18 cellular contexts compared by ENCODE assay signal in the genomic region with DNA sequence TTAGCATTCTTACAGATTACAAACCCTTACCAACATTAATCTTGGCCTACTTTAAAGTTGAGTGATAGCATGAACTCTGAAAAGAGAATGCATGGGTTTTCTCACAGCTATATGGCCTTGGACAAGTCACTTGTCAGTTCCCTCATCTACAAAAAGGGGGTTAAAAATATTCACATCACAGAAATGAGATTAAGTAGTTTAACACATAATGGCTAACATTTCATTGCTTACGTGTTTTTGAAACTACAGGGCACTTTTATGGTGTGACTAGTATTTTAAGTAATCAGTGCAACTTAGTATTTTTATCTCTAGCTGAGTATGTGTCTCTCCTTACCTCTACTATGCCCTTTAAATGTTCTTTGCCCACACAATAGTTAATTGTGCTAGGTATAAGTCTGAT.
"Had no signal": no experiment of that assay in that cellular context is flagged by ENCODE, and none has a peak within 500 bp of the region (broad histone marks: within the 10 kb centered on the region; RNA-seq: fewer than 3 reads in every experiment).

No MANE protein-coding gene starts in this region.

- H3K9me3 Mint-ChIP-seq: activated naive CD4-positive, alpha-beta T cell treated with anti-CD3 and anti-CD28 coated beads, Interleukin-2, amount 50 U/mL, for 72 hours; naive B cell had no signal

- DNase-seq: activated CD4-positive, alpha-beta T cell treated with anti-CD3 and anti-CD28 coated beads, Interleukin-2, amount 50 U/mL, for 1 hour; activated effector memory CD4-positive, alpha-beta T cell treated with Interleukin-2 at 50 U/mL for 16 hours; activated T-cell treated with anti-CD3 and anti-CD28 coated beads for 4 hours; amniotic stem cell; central memory CD4-positive, alpha-beta T cell; effector CD8-positive, alpha-beta T cell; foreskin keratinocyte; heart right ventricle; islet precursor cell; left lung; naive B cell; pancreas; stimulated activated CD4-positive, alpha-beta T cell treated with anti-CD3 and anti-CD28 coated beads, Interleukin-12 subunit alpha, Interleukin-12 subunit beta, amount 100 ng/mL, for 4 hours; stimulated activated CD4-positive, alpha-beta T cell treated with anti-CD3 and anti-CD28 coated beads, Interleukin-2, amount 100 ng/mL, for 24 hours; T-helper 2 cell; thyroid gland had no signal

- FAIRE-seq: pancreas, urothelium cell line had no signal

- ATAC-seq: foreskin keratinocyte, heart right ventricle, left lung, pancreas had no signal

- H3K27ac ChIP-seq: foreskin keratinocyte, heart right ventricle, left lung, pancreas, thyroid gland had no signal

- H3K4me3 Mint-ChIP-seq: naive B cell had no signal

- H3K27me3 Mint-ChIP-seq: naive B cell had no signal

- H3K4me3 ChIP-seq: heart right ventricle, left lung, pancreas, thyroid gland had no signal

- H3K4me1 ChIP-seq: foreskin keratinocyte, heart right ventricle, left lung, pancreas, thyroid gland had no signal

- H3K9me3 ChIP-seq: heart right ventricle, left lung, pancreas, thyroid gland had no signal
